Comparison of ENCODE assay signal across 8 cellular contexts in genomic region chr5:168291281-168291960, GRCh38. TPM values are rescaled to one million over a fixed set of nuclear protein-coding genes. Genes with fewer than 3 reads are reported as not detected.
DNase-seq lines count a peak whose midpoint lies in the region; ATAC-seq and TF ChIP-seq lines count a peak whose summit lies in the region.

Gene WWC1, plus strand, starts transcription at chr5:168291645. Its CDS starts 508 bp downstream, at chr5:168292153.

- H3K27me3 ChIP-seq in naive thymus-derived CD4-positive, alpha-beta T cell (ENCODE audit: control insufficient read depth in 2 of 2, insufficient read depth in 2 of 2, low read length in 2 of 2) = peaks cover 0 to 6% of the 10 kb centered on the region in 2 donors
- peaks cover 27% of the 10 kb centered on the region for H3K27me3 ChIP-seq in thymus (ENCODE audit: control insufficient read depth, insufficient read depth)

- H3K9me3 Mint-ChIP-seq in activated CD8-positive, alpha-beta T cell treated with anti-CD3 and anti-CD28 coated beads for 36 hours = no peaks in the 10 kb centered on the region
- peaks cover 0 to 8% (median 0%) of the 10 kb centered on the region in 11 donors for H3K9me3 Mint-ChIP-seq in naive thymus-derived CD4-positive, alpha-beta T cell

- POLR2A ChIA-PET in activated CD8-positive, alpha-beta T cell treated with anti-CD3 and anti-CD28 coated beads for 36 hours (lab: Charles Lee) = no interaction called here
- POLR2A ChIA-PET in naive thymus-derived CD4-positive, alpha-beta T cell (lab: Charles Lee) = no interaction called here

- H3K36me3 ChIP-seq in naive thymus-derived CD4-positive, alpha-beta T cell (ENCODE audit: control insufficient read depth in 2 of 3, insufficient read depth in 3 of 3, low read length in 3 of 3) = no peaks in the 10 kb centered on the region
- H3K36me3 ChIP-seq in thymus (ENCODE audit: control insufficient read depth, insufficient read depth) = no peaks in the 10 kb centered on the region

- H3K4me1 ChIP-seq in naive thymus-derived CD4-positive, alpha-beta T cell (ENCODE audit: control insufficient read depth in 2 of 2, insufficient read depth in 2 of 2, low read length in 2 of 2) = no peaks in the 10 kb centered on the region
- H3K4me1 ChIP-seq in thymus (ENCODE audit: control insufficient read depth, insufficient read depth, low read length) = no peaks in the 10 kb centered on the region

- WGBS in thymus = 1% methylated on average over 78 of the region's 78 CpGs

- H3K9me3 ChIP-seq in naive thymus-derived CD4-positive, alpha-beta T cell (ENCODE audit: control insufficient read depth in 2 of 3, low read length in 3 of 3) = no peaks in the 10 kb centered on the region
- no peaks in the 10 kb centered on the region for H3K9me3 ChIP-seq in thymus (ENCODE audit: control insufficient read depth)

- intact Hi-C loops in activated CD8-positive, alpha-beta T cell treated with anti-CD3 and anti-CD28 coated beads for 36 hours (cut with micrococcal nuclease) = no loop called here
- intact Hi-C loops in naive thymus-derived CD4-positive, alpha-beta T cell (cut with micrococcal nuclease) = loop anchor here in 1 of 2 donors (2.0 to 10.0 kb wide), 5 partner anchors 23 to 287 kb away; partner anchors contain the start of genes PANK3 and RARS1

- H3K27ac ChIP-seq in epithelial cell of prostate (peak within 1 kb of the TSS; percentile 55), thymus (ENCODE audit: low read depth) (no peak within 1 kb of the TSS)
- no peak within 1 kb of the TSS for H3K27ac ChIP-seq in naive thymus-derived CD4-positive, alpha-beta T cell (ENCODE audit: low read depth, low read length)

- H3K27ac Mint-ChIP-seq in activated CD8-positive, alpha-beta T cell treated with anti-CD3 and anti-CD28 coated beads for 36 hours = no peak within 1 kb of the TSS
- no peak within 1 kb of the TSS for H3K27ac Mint-ChIP-seq in naive thymus-derived CD4-positive, alpha-beta T cell

- CTCF ChIA-PET in activated CD8-positive, alpha-beta T cell treated with anti-CD3 and anti-CD28 coated beads for 36 hours (lab: Charles Lee) = no interaction called here
- CTCF ChIA-PET in naive thymus-derived CD4-positive, alpha-beta T cell (lab: Charles Lee) = no interaction called here

- peaks cover 5% of the 10 kb centered on the region for H3K4me1 Mint-ChIP-seq in activated CD8-positive, alpha-beta T cell treated with anti-CD3 and anti-CD28 coated beads for 36 hours (ENCODE audit: low read depth)
- peaks cover 3 to 21% (median 17%) of the 10 kb centered on the region in 7 donors for H3K4me1 Mint-ChIP-seq in naive thymus-derived CD4-positive, alpha-beta T cell

- DNase-seq in AG20443 (ENCODE audit: low spot score) = peak; percentile 86
- peak; percentile 32 for DNase-seq in NCI-H460 (ENCODE audit: extremely low read depth, low read depth)
- peak; percentile 51 for DNase-seq in activated CD8-positive, alpha-beta T cell treated with anti-CD3 and anti-CD28 coated beads for 36 hours
- DNase-seq in epithelial cell of prostate (ENCODE audit: low read depth, low spot score) = no peak
- DNase-seq in naive thymus-derived CD4-positive, alpha-beta T cell = peak in 8 of 9 donors; percentile 15 to 67 (median 55)

- TF ChIP-seq CTCF in activated CD8-positive, alpha-beta T cell treated with anti-CD3 and anti-CD28 coated beads for 36 hours (IDR thresholded peaks at IDR 0.05) = no peak

- ATAC-seq in GM19023 (IDR thresholded peaks at IDR 0.05; ENCODE audit: unreplicated experiment) (peak; percentile 67), HG03108 (IDR thresholded peaks at IDR 0.05; ENCODE audit: unreplicated experiment) (peak; percentile 87)
- ATAC-seq in activated CD8-positive, alpha-beta T cell treated with anti-CD3 and anti-CD28 coated beads for 36 hours = peak; percentile 86
- peak; percentile 95 for ATAC-seq in naive thymus-derived CD4-positive, alpha-beta T cell

- H3K36me3 Mint-ChIP-seq in activated CD8-positive, alpha-beta T cell treated with anti-CD3 and anti-CD28 coated beads for 36 hours (ENCODE audit: low read depth) = no peaks in the 10 kb centered on the region
- no peaks in the 10 kb centered on the region for H3K36me3 Mint-ChIP-seq in naive thymus-derived CD4-positive, alpha-beta T cell

- peaks cover 41% of the 10 kb centered on the region for H3K27me3 Mint-ChIP-seq in activated CD8-positive, alpha-beta T cell treated with anti-CD3 and anti-CD28 coated beads for 36 hours
- H3K27me3 Mint-ChIP-seq in naive thymus-derived CD4-positive, alpha-beta T cell = peaks cover 0 to 63% (median 45%) of the 10 kb centered on the region in 5 donors

- no peak within 1 kb of the TSS for H3K4me3 ChIP-seq in naive thymus-derived CD4-positive, alpha-beta T cell (ENCODE audit: low read length)
- peak within 1 kb of the TSS; percentile 42 for H3K4me3 ChIP-seq in thymus (ENCODE audit: low read length)

- H3K4me3 Mint-ChIP-seq in activated CD8-positive, alpha-beta T cell treated with anti-CD3 and anti-CD28 coated beads for 36 hours = peak within 1 kb of the TSS; percentile 54
- peak within 1 kb of the TSS in 9 of 10 donors; percentile 35 to 82 (median 72) for H3K4me3 Mint-ChIP-seq in naive thymus-derived CD4-positive, alpha-beta T cell

RNA-seq across cellular contexts. Expression of gene WWC1, which starts in this region (rescaled TPM):
- 19.0 and 21.0 TPM in 2 replicates for total RNA-seq in NCI-H460 (2014; rRNA removed; shearing (Covaris generic))
- polyA plus RNA-seq in NCI-H460 (2014; cell fraction: nucleus; rRNA removed) = 11.0 and 12.0 TPM in 2 replicates
- under 1 TPM; 0.45 to 0.47 TPM for total RNA-seq in activated CD8-positive, alpha-beta T cell treated with anti-CD3 and anti-CD28 coated beads for 36 hours
- total RNA-seq in naive thymus-derived CD4-positive, alpha-beta T cell = 1 to 10 TPM in 2 of 5 experiments, under 1 TPM in 2, not detected in 1; 0.56 to 1.4 (median 0.86) TPM
- under 1 TPM; 0.02 to 0.64 TPM for polyA plus RNA-seq in naive thymus-derived CD4-positive, alpha-beta T cell
- 6.0 TPM for polyA plus RNA-seq in thymus

Comparison
In these comparisons a context has a peak if more than half of its experiments do, and no peak if none do; other contexts are left out.
1. Peak in DNase-seq and ATAC-seq in activated CD8-positive, alpha-beta T cell treated with anti-CD3 and anti-CD28 coated beads for 36 hours; RNA of the gene not detected or under 1 TPM.